In genomic region chr5:41707853-41708603, GRCh38 we compare ENCODE assay signal across 9 cellular contexts.
DNase-seq lines count a peak whose midpoint lies in the region; ATAC-seq lines count a peak whose summit lies in the region.
"Had no signal": no experiment of that assay in that cellular context is flagged by ENCODE, and none has a peak within 500 bp of the region (broad histone marks: within the 10 kb centered on the region; RNA-seq: fewer than 3 reads in every experiment).

No MANE protein-coding gene starts in this region.

- DNase-seq in COLO829 (ENCODE audit: low spot score) (peak; percentile 28), OCI-M1 (lab: John Stamatoyannopoulos, UW) (peak; percentile 65), glomerular endothelial cell (ENCODE audit: extremely low read depth, low read depth, low spot score) (peak; percentile 33), medulla oblongata (ENCODE audit: extremely low spot score) (no peak), ecto neural progenitor cell (ENCODE audit: low spot score) (no peak)
- DNase-seq: natural killer cell had no signal

- ATAC-seq in GM19397 (IDR thresholded peaks at IDR 0.05; ENCODE audit: unreplicated experiment), result peak; percentile 78
- ATAC-seq in HG03457 (IDR thresholded peaks at IDR 0.05; ENCODE audit: unreplicated experiment), result peak; percentile 83
- no peak for ATAC-seq in GM21825 (IDR thresholded peaks at IDR 0.05; ENCODE audit: unreplicated experiment)

Comparison
In these comparisons a context has a peak if more than half of its experiments do, and no peak if none do; other contexts are left out.
1. DNase-seq: peak in COLO829 (single experiment), OCI-M1 (single experiment) and glomerular endothelial cell (single experiment); none in medulla oblongata (single experiment) and ecto neural progenitor cell (single experiment).